In genomic region chr5:167381457-167381856, GRCh38 we compare ENCODE assay signal across 13 cellular contexts.
"Had no signal": no experiment of that assay in that cellular context is flagged by ENCODE, and none has a peak within 500 bp of the region (broad histone marks: within the 10 kb centered on the region; RNA-seq: fewer than 3 reads in every experiment).

No MANE protein-coding gene starts in this region.

- H3K9me3 ChIP-seq: gastroesophageal sphincter, psoas muscle had no signal

- H3K4me3 Mint-ChIP-seq: naive thymus-derived CD4-positive, alpha-beta T cell; nephron progenitor cell had no signal

- H3K27me3 Mint-ChIP-seq: naive thymus-derived CD4-positive, alpha-beta T cell had no signal

- H3K27ac Mint-ChIP-seq: naive thymus-derived CD4-positive, alpha-beta T cell; nephron progenitor cell had no signal

- H3K4me1 ChIP-seq: gastroesophageal sphincter, psoas muscle had no signal

- ATAC-seq: gastroesophageal sphincter; left cardiac atrium; naive thymus-derived CD4-positive, alpha-beta T cell; psoas muscle; sciatic nerve had no signal

- H3K4me1 Mint-ChIP-seq: naive thymus-derived CD4-positive, alpha-beta T cell had no signal

- H3K4me3 ChIP-seq: coronary artery, gastroesophageal sphincter, psoas muscle had no signal

- H3K9me3 Mint-ChIP-seq: nephron progenitor cell had no signal

- DNase-seq: effector CD4-positive, alpha-beta T cell; kidney; left cardiac atrium; mesendoderm; naive thymus-derived CD4-positive, alpha-beta T cell; nephron progenitor cell; psoas muscle; retina; stimulated activated naive CD4-positive, alpha-beta T cell treated with Interleukin-2 at 50 U/mL for 16 hours; trophoblast cell had no signal

- H3K36me3 ChIP-seq: gastroesophageal sphincter had no signal
